In the genomic region with DNA sequence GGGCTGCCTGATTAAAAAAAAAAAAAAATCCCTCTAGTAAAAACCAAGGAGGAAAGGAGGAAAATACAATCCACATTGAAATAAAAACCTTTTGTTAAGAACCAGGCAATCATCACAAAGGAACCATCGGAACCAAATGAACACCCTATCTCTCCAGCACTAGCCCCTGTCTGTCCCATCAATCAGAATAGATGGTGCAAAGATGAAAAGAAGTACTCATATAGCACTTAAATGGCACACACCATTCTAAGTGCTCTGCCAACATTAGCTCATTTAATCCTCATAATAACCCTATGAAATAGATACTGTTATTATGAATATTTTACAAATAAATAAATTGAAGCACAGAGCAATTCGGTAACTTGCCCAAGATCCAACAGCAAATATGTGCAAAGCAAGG, we compare ENCODE assay signal across 1 cellular context.
TF ChIP-seq lines count a peak whose summit lies in the region.

No MANE protein-coding gene starts in this region.

TF ChIP-seq in HEK293, 187 proteins besides CTCF, POLR2A, EP300 and RAD21 (continued from another document):
- TF ChIP-seq ZBTB7A (tag by site-specific recombination; IDR thresholded peaks at IDR 0.05; ENCODE audit: low read depth), result no peak
- no peak for TF ChIP-seq KLF7 (tag by site-specific recombination; IDR thresholded peaks at IDR 0.05; ENCODE audit: borderline replicate concordance)
- TF ChIP-seq FEZF1 (tag by site-specific recombination; IDR thresholded peaks at IDR 0.05), result peak; percentile 46
- TF ChIP-seq ZSCAN16 (tag by site-specific recombination; IDR thresholded peaks at IDR 0.05), result peak; percentile 66; the same call in 1 of the 2 replicates
